In genomic region chr5:2066373-2066772, GRCh38 we compare ENCODE assay signal across 22 cellular contexts.
"Had no signal": no experiment of that assay in that cellular context is flagged by ENCODE, and none has a peak within 500 bp of the region (broad histone marks: within the 10 kb centered on the region; RNA-seq: fewer than 3 reads in every experiment).

No MANE protein-coding gene starts in this region.

- ATAC-seq: left lobe of liver; natural killer cell; pancreas; right lobe of liver; stimulated activated naive B cell treated with anti-CD40 and anti-IgM and Interleukin-4, amounts not matched to agents 10 μg/mL and 1 μg/mL and 100 μg/mL, for 72 hours; upper lobe of right lung had no signal

- H3K27me3 ChIP-seq: neutrophil, pancreas, right lobe of liver, tibial nerve, upper lobe of right lung, uterus had no signal

- H3K4me3 Mint-ChIP-seq: memory B cell; natural killer cell; stimulated activated naive B cell treated with anti-CD40 and anti-IgM and Interleukin-4, amounts not matched to agents 10 μg/mL and 1 μg/mL and 100 μg/mL, for 72 hours; stimulated activated naive CD8-positive, alpha-beta T cell treated with anti-CD3 and anti-CD28 coated beads, Interleukin-15, Interleukin-2, amounts not matched to agents 100 ng/mL and 50 ng/mL, for 24 hours had no signal

- H3K27ac ChIP-seq: coronary artery, esophagus squamous epithelium, neutrophil, pancreas, right lobe of liver, thoracic aorta, tibial nerve, upper lobe of right lung, uterus had no signal

- H3K36me3 ChIP-seq: esophagus squamous epithelium, neutrophil, pancreas, right lobe of liver, thoracic aorta, tibial nerve, upper lobe of right lung, uterus had no signal

- H3K4me3 ChIP-seq: coronary artery, esophagus squamous epithelium, lung, pancreas, right lobe of liver, thoracic aorta, tibial nerve, upper lobe of right lung, uterus had no signal

- H3K9me3 Mint-ChIP-seq: natural killer cell; stimulated activated naive CD8-positive, alpha-beta T cell treated with anti-CD3 and anti-CD28 coated beads, Interleukin-15, Interleukin-2, amounts not matched to agents 100 ng/mL and 50 ng/mL, for 24 hours had no signal

- H3K4me1 ChIP-seq: esophagus squamous epithelium, pancreas, right lobe of liver, tibial nerve, upper lobe of right lung, uterus had no signal

- H3K36me3 Mint-ChIP-seq: memory B cell; natural killer cell; stimulated activated naive B cell treated with anti-CD40 and anti-IgM and Interleukin-4, amounts not matched to agents 10 μg/mL and 1 μg/mL and 100 μg/mL, for 72 hours had no signal

- H3K4me1 Mint-ChIP-seq: memory B cell; natural killer cell; stimulated activated naive B cell treated with anti-CD40 and anti-IgM and Interleukin-4, amounts not matched to agents 10 μg/mL and 1 μg/mL and 100 μg/mL, for 72 hours had no signal

- H3K27ac Mint-ChIP-seq: memory B cell; natural killer cell; progenitor cell of endocrine pancreas; stimulated activated naive B cell treated with anti-CD40 and anti-IgM and Interleukin-4, amounts not matched to agents 10 μg/mL and 1 μg/mL and 100 μg/mL, for 72 hours; stimulated activated naive CD8-positive, alpha-beta T cell treated with anti-CD3 and anti-CD28 coated beads, Interleukin-15, Interleukin-2, amounts not matched to agents 100 ng/mL and 50 ng/mL, for 24 hours had no signal

- H3K9me3 ChIP-seq: esophagus squamous epithelium, neutrophil, pancreas, right lobe of liver, thoracic aorta, upper lobe of right lung, uterus had no signal

- DNase-seq: dermis blood vessel endothelial cell; effector memory CD4-positive, alpha-beta T cell; esophagus squamous epithelium; hypothalamus; natural killer cell; pancreas; right lobe of liver; small intestine; stimulated activated CD4-positive, alpha-beta T cell treated with anti-CD3 and anti-CD28 coated beads, Interleukin-15, amount 100 ng/mL, for 24 hours; stimulated activated CD4-positive, alpha-beta T cell treated with anti-CD3 and anti-CD28 coated beads, Interleukin-2, amount 100 ng/mL, for 48 hours; stimulated activated naive B cell treated with anti-CD40 and anti-IgM and Interleukin-4, amounts not matched to agents 10 μg/mL and 1 μg/mL and 100 μg/mL, for 72 hours; upper lobe of right lung; uterus had no signal
